Comparison of ENCODE assay signal across 28 cellular contexts in genomic region chr15:42184313-42184712, GRCh38. TPM values are rescaled to one million over a fixed set of nuclear protein-coding genes. Genes with fewer than 3 reads are reported as not detected.
A peak's percentile ranks its signal among the peaks of the same experiment; 100 is the strongest.
DNase-seq lines count a peak whose midpoint lies in the region; ATAC-seq, FAIRE-seq and TF ChIP-seq lines count a peak whose summit lies in the region.
"Had no signal": no experiment of that assay in that cellular context is flagged by ENCODE, and none has a peak within 500 bp of the region (broad histone marks: within the 10 kb centered on the region; RNA-seq: fewer than 3 reads in every experiment).

No MANE protein-coding gene starts in this region.

- CTCF ChIA-PET in HepG2 (lab: Yijun Ruan, JAX; ENCODE audit: low intra/inter-chr PET ratio, low total read pairs) (no interaction called here), activated B cell treated with CpG ODN at 0.5 μM for 24 hours (lab: Charles Lee) (no interaction called here)
- CTCF ChIA-PET in activated naive CD4-positive, alpha-beta T cell treated with anti-CD3 and anti-CD28 coated beads, Interleukin-2, amount 10 ng/mL, durations not matched to agents 7 days and 5 days (lab: Charles Lee): interaction anchor here (0.6 kb wide), 2 partner anchors 21 to 37 kb away, joined by 3 to 4 read pairs; no protein-coding TSS in a partner anchor

- peaks cover 82% of the 10 kb centered on the region for H3K36me3 Mint-ChIP-seq in activated B cell treated with CpG ODN at 0.5 μM for 24 hours (ENCODE audit: low read depth)
- peaks cover 55% of the 10 kb centered on the region for H3K36me3 Mint-ChIP-seq in activated naive CD4-positive, alpha-beta T cell treated with anti-CD3 and anti-CD28 coated beads, Interleukin-2, amount 10 ng/mL, durations not matched to agents 7 days and 5 days

- no peak overlapping the region for H3K9ac ChIP-seq in HepG2 (ENCODE audit: insufficient read depth, low read depth, low read length)

- H3K27ac ChIP-seq in right lobe of liver (no peak overlapping the region), HepG2 (ENCODE audit: extremely low read length, insufficient read depth, low read length) (no peak overlapping the region), left lung (peak overlapping the region in 1 of 2 donors; percentile 39)
- H3K27ac ChIP-seq: breast epithelium, esophagus squamous epithelium, SJSA1, tibial nerve had no signal

- H3K79me2 ChIP-seq in HepG2 (ENCODE audit: insufficient read depth, low read length): no peaks in the 10 kb centered on the region

- no peak for FAIRE-seq in HepG2 (lab: Jason Lieb, UNC)
- FAIRE-seq: GM19239 had no signal

- no peak for TF ChIP-seq RAD21 in HepG2 (CRISPR knock-in tag; IDR thresholded peaks at IDR 0.05)

- BruUV-seq in HepG2 (replicated peaks; lab: Mats Ljungman, UMichigan): no TSS peak

- intact Hi-C loops in right lobe of liver (cut with DNase I) (no loop called here), HepG2 (cut with micrococcal nuclease; ENCODE audit: unreplicated experiment) (no loop called here), activated B cell treated with CpG ODN at 0.5 μM for 24 hours (cut with micrococcal nuclease) (no loop called here), left lung (cut with DNase I) (no loop called here)

- H3K4me3 ChIP-seq in right lobe of liver (no peak overlapping the region), HepG2 (replicated peaks in 1 of 3; ENCODE audit: insufficient read depth in 1 of 3, low read depth in 2 of 3, low read length in 3 of 3) (no peak overlapping the region), left lung (no peak overlapping the region)
- H3K4me3 ChIP-seq: breast epithelium, esophagus squamous epithelium, SJSA1, tibial nerve had no signal

- H3K9me3 ChIP-seq in right lobe of liver: no peaks in the 10 kb centered on the region
- H3K9me3 ChIP-seq in HepG2 (ENCODE audit: low read length): no peaks in the 10 kb centered on the region
- H3K9me3 ChIP-seq in left lung: no peaks in the 10 kb centered on the region
- H3K9me3 ChIP-seq: breast epithelium, esophagus squamous epithelium, SJSA1, tibial nerve had no signal

- no peak overlapping the region for H2AFZ ChIP-seq in HepG2 (ENCODE audit: low read length)

- peak in 1 of 3 donors; percentile 32 for DNase-seq in right lobe of liver
- no peak for DNase-seq in HepG2 (ENCODE audit: low spot score)
- DNase-seq in activated B cell treated with CpG ODN at 0.5 μM for 24 hours: no peak
- DNase-seq in left lung: peak in 1 of 2 donors; percentile 55
- DNase-seq in AG20443 (ENCODE audit: low spot score): no peak
- DNase-seq in activated naive CD4-positive, alpha-beta T cell treated with anti-CD3 and anti-CD28 coated beads, Interleukin-2, amount 10 ng/mL, durations not matched to agents 7 days and 5 days: no peak
- no peak for DNase-seq in HT-29 (ENCODE audit: low spot score)
- no peak for DNase-seq in cerebellar nuclear complex (lab: John Stamatoyannopoulos, UW)
- DNase-seq: activated CD4-positive, CD25-positive, alpha-beta regulatory T cell treated with anti-CD3 and anti-CD28 coated beads, Interleukin-2, amount 50 U/mL, for 72 hours; activated naive CD8-positive, alpha-beta T cell treated with anti-CD3 and anti-CD28 coated beads, Interleukin-2, amount 50 U/mL, for 24 hours; CD8-positive, alpha-beta T cell; esophagus squamous epithelium; GOT3; mesenchymal stem cell; NCI-H2081; NCI-H524; nephron progenitor cell; stimulated activated naive CD8-positive, alpha-beta T cell treated with anti-CD3 and anti-CD28 coated beads, Interleukin-15, Interleukin-2, amounts not matched to agents 100 U/mL and 50 U/mL, for 24 hours; T-helper 9 cell had no signal

- H3K27me3 ChIP-seq in right lobe of liver (no peaks in the 10 kb centered on the region), HepG2 (ENCODE audit: control insufficient read depth in 1 of 2, insufficient read depth in 2 of 2, low read length in 2 of 2) (no peaks in the 10 kb centered on the region; a peak in 1 of 5 replicates), left lung (no peaks in the 10 kb centered on the region)
- H3K27me3 ChIP-seq: breast epithelium, esophagus squamous epithelium, SJSA1, tibial nerve had no signal

- H3K27ac Mint-ChIP-seq in activated B cell treated with CpG ODN at 0.5 μM for 24 hours: no peak overlapping the region
- no peak overlapping the region for H3K27ac Mint-ChIP-seq in activated naive CD4-positive, alpha-beta T cell treated with anti-CD3 and anti-CD28 coated beads, Interleukin-2, amount 10 ng/mL, durations not matched to agents 7 days and 5 days
- H3K27ac Mint-ChIP-seq: activated naive CD8-positive, alpha-beta T cell treated with anti-CD3 and anti-CD28 coated beads, Interleukin-2, amount 50 U/mL, for 24 hours had no signal

- no peaks in the 10 kb centered on the region for H4K20me1 ChIP-seq in HepG2 (ENCODE audit: insufficient read depth, low read length)

- H3K4me1 Mint-ChIP-seq in activated B cell treated with CpG ODN at 0.5 μM for 24 hours: peaks cover 7% of the 10 kb centered on the region
- H3K4me1 Mint-ChIP-seq in activated naive CD4-positive, alpha-beta T cell treated with anti-CD3 and anti-CD28 coated beads, Interleukin-2, amount 10 ng/mL, durations not matched to agents 7 days and 5 days: no peaks in the 10 kb centered on the region
- H3K4me1 Mint-ChIP-seq: nephron progenitor cell had no signal

- H3K27me3 Mint-ChIP-seq in activated B cell treated with CpG ODN at 0.5 μM for 24 hours: no peaks in the 10 kb centered on the region
- H3K27me3 Mint-ChIP-seq in activated naive CD4-positive, alpha-beta T cell treated with anti-CD3 and anti-CD28 coated beads, Interleukin-2, amount 10 ng/mL, durations not matched to agents 7 days and 5 days: no peaks in the 10 kb centered on the region
- H3K27me3 Mint-ChIP-seq: activated naive CD8-positive, alpha-beta T cell treated with anti-CD3 and anti-CD28 coated beads, Interleukin-2, amount 50 U/mL, for 24 hours had no signal

- TF ChIP-seq EP300 in HepG2 (IDR thresholded peaks at IDR 0.05; ENCODE audit: low read depth in 2 of 2, low read length in 2 of 2): no peak
- no peak for TF ChIP-seq EP300 in HepG2 (CRISPR knock-in tag; IDR thresholded peaks at IDR 0.05; ENCODE audit: borderline replicate concordance)

- H3K36me3 ChIP-seq in right lobe of liver (peaks cover 0 to 68% (median 20%) of the 10 kb centered on the region in 4 donors), HepG2 (replicated peaks in 1 of 2; ENCODE audit: control insufficient read depth in 1 of 2, insufficient read depth in 2 of 2, low read length in 2 of 2) (peaks cover 19 to 53% of the 10 kb centered on the region in 2 experiments), left lung (peaks cover 0 to 98% of the 10 kb centered on the region in 2 donors)

- H3K4me1 ChIP-seq in right lobe of liver (no peaks in the 10 kb centered on the region), HepG2 (ENCODE audit: insufficient read depth, low read length) (peaks cover 13% of the 10 kb centered on the region; the same call in 1 of the 2 replicates), left lung (peaks cover 0 to 11% of the 10 kb centered on the region in 2 donors)
- H3K4me1 ChIP-seq: breast epithelium, esophagus squamous epithelium, SJSA1, tibial nerve had no signal

- POLR2A ChIA-PET in HepG2 (lab: Yijun Ruan, JAX) (no interaction called here), activated B cell treated with CpG ODN at 0.5 μM for 24 hours (lab: Charles Lee) (no interaction called here)

- no peak overlapping the region for H3K4me3 Mint-ChIP-seq in activated B cell treated with CpG ODN at 0.5 μM for 24 hours
- H3K4me3 Mint-ChIP-seq in activated naive CD4-positive, alpha-beta T cell treated with anti-CD3 and anti-CD28 coated beads, Interleukin-2, amount 10 ng/mL, durations not matched to agents 7 days and 5 days: no peak overlapping the region
- H3K4me3 Mint-ChIP-seq: activated naive CD8-positive, alpha-beta T cell treated with anti-CD3 and anti-CD28 coated beads, Interleukin-2, amount 50 U/mL, for 24 hours; CD8-positive, alpha-beta T cell; nephron progenitor cell had no signal

- in situ Hi-C loops in HepG2 (cut with HindIII; ENCODE audit: extremely low pct_ligation_motif_present, low pct_unique_long_range_greater_than_20kb): no loop called here

- ATAC-seq in right lobe of liver: peak; percentile 51 to 75 (median 66)
- ATAC-seq in HepG2: no peak
- ATAC-seq in activated B cell treated with CpG ODN at 0.5 μM for 24 hours (ENCODE audit: low read depth): peak; percentile 45
- ATAC-seq in left lung: peak; percentile 75
- ATAC-seq: activated naive CD8-positive, alpha-beta T cell treated with anti-CD3 and anti-CD28 coated beads, Interleukin-2, amount 50 U/mL, for 24 hours; CD8-positive, alpha-beta T cell; stimulated activated naive CD8-positive, alpha-beta T cell treated with anti-CD3 and anti-CD28 coated beads, Interleukin-15, Interleukin-2, amounts not matched to agents 100 U/mL and 50 U/mL, for 24 hours had no signal

- no peak overlapping the region for H3K4me2 ChIP-seq in HepG2 (ENCODE audit: low read depth, low read length)

- no peaks in the 10 kb centered on the region for H3K9me3 Mint-ChIP-seq in activated B cell treated with CpG ODN at 0.5 μM for 24 hours
- H3K9me3 Mint-ChIP-seq in activated naive CD4-positive, alpha-beta T cell treated with anti-CD3 and anti-CD28 coated beads, Interleukin-2, amount 10 ng/mL, durations not matched to agents 7 days and 5 days: no peaks in the 10 kb centered on the region
- H3K9me3 Mint-ChIP-seq: activated naive CD8-positive, alpha-beta T cell treated with anti-CD3 and anti-CD28 coated beads, Interleukin-2, amount 50 U/mL, for 24 hours; CD8-positive, alpha-beta T cell; nephron progenitor cell had no signal

- TF ChIP-seq POLR2A in right lobe of liver (IDR thresholded peaks at IDR 0.05) (no peak), HepG2 (IDR thresholded peaks at IDR 0.05; ENCODE audit: insufficient read depth in 1 of 2, low read depth in 2 of 2, low read length in 2 of 2) (no peak)

- 44% methylated on average over 5 of the region's 5 CpGs for WGBS in right lobe of liver (ENCODE audit: insufficient coverage, low coverage, low lambda C conversion rate, missing lambda C conversion rate)
- 100% methylated on average over 4 of the region's 5 CpGs for WGBS in HepG2 (ENCODE audit: low lambda C conversion rate)

- TF ChIP-seq CTCF in right lobe of liver (IDR thresholded peaks at IDR 0.05): no peak
- no peak for TF ChIP-seq CTCF in HepG2 (CRISPR knock-in tag; IDR thresholded peaks at IDR 0.05)
- TF ChIP-seq CTCF in activated B cell treated with CpG ODN at 0.5 μM for 24 hours (IDR thresholded peaks at IDR 0.05): no peak
- TF ChIP-seq CTCF in left lung (IDR thresholded peaks at IDR 0.05): no peak

RNA-seq across cellular contexts. Expression of gene VPS39, which starts 23.8 kb away (rescaled TPM):
- total RNA-seq in right lobe of liver (10 to 100 TPM; 16.6 to 32.7 (median 23.2) TPM), HepG2 (2016; rRNA removed; fragmentation: Illumina TruSeq; extraction: Trizol) (22.5 and 22.9 TPM in 2 replicates), activated B cell treated with CpG ODN at 0.5 μM for 24 hours (86.1 and 102 TPM in 2 replicates), left lung (10 to 100 TPM; 57.8 to 65.6 TPM)
- 4.7 and 5.6 TPM in 2 replicates for total RNA-seq in HepG2 (2016; cell fraction: cytosol; rRNA removed; fragmentation: Illumina TruSeq; extraction: Trizol; ENCODE audit: low read depth)
- total RNA-seq in HepG2 (2016; cell fraction: insoluble cytoplasmic fraction; rRNA removed; fragmentation: Illumina TruSeq; extraction: Trizol): 20.3 and 22.5 TPM in 2 replicates
- total RNA-seq in HepG2 (2016; cell fraction: membrane; rRNA removed; fragmentation: Illumina TruSeq; extraction: Trizol): 7.8 and 8.0 TPM in 2 replicates
- total RNA-seq in HepG2 (2016; cell fraction: nucleus; rRNA removed; fragmentation: Illumina TruSeq; extraction: Trizol): 40.3 and 47.8 TPM in 2 replicates
- 28.7 and 32.0 TPM in 2 replicates for polyA plus RNA-seq in HepG2 (2011; rRNA removed)
- polyA plus RNA-seq in HepG2 (2011; cell fraction: cytosol; rRNA removed): 15.2 and 16.2 TPM in 2 replicates
- polyA plus RNA-seq in HepG2 (2011; cell fraction: nucleus; rRNA removed): 117 and 131 TPM in 2 replicates
- 17.8 and 19.3 TPM in 2 replicates for polyA plus RNA-seq in HepG2 (2012)
- polyA plus RNA-seq in HepG2 (2016; cell fraction: cytosol; fragmentation: Illumina TruSeq; extraction: Trizol; ENCODE audit: low read depth): 1.0 and 1.2 TPM in 2 replicates
- 12.2 and 15.1 TPM in 2 replicates for polyA plus RNA-seq in HepG2 (2016; cell fraction: insoluble cytoplasmic fraction; fragmentation: Illumina TruSeq; extraction: Trizol; ENCODE audit: low read depth)
- 3.5 and 3.6 TPM in 2 replicates for polyA plus RNA-seq in HepG2 (2016; cell fraction: membrane; fragmentation: Illumina TruSeq; extraction: Trizol; ENCODE audit: low read depth)
- 55.7 and 58.7 TPM in 2 replicates for polyA plus RNA-seq in HepG2 (2016; cell fraction: nucleus; fragmentation: Illumina TruSeq; extraction: Trizol; ENCODE audit: insufficient read depth, low read depth)
- 33.6 and 47.8 TPM in 2 replicates for polyA minus RNA-seq in HepG2 (2011; rRNA and poly(A)+ RNA removed; ENCODE audit: low replicate concordance)
- 13.5 and 13.7 TPM in 2 replicates for polyA minus RNA-seq in HepG2 (2011; cell fraction: cytosol; rRNA and poly(A)+ RNA removed)
- 91.0 and 104 TPM in 2 replicates for polyA minus RNA-seq in HepG2 (2011; cell fraction: nucleus; rRNA and poly(A)+ RNA removed)
- 25.0 and 25.5 TPM in 2 replicates for total RNA-seq in HT-29 (2014; rRNA removed; shearing (Covaris generic))

RNA-seq across cellular contexts. Expression of gene PLA2G4F, which starts 27.9 kb away (rescaled TPM):
- not detected for total RNA-seq in right lobe of liver
- not detected in 2 replicates for total RNA-seq in HepG2 (2016; rRNA removed; fragmentation: Illumina TruSeq; extraction: Trizol)
- total RNA-seq in HepG2 (2016; cell fraction: cytosol; rRNA removed; fragmentation: Illumina TruSeq; extraction: Trizol; ENCODE audit: low read depth): not detected in 2 replicates
- not detected in 2 replicates for total RNA-seq in HepG2 (2016; cell fraction: insoluble cytoplasmic fraction; rRNA removed; fragmentation: Illumina TruSeq; extraction: Trizol)
- total RNA-seq in HepG2 (2016; cell fraction: membrane; rRNA removed; fragmentation: Illumina TruSeq; extraction: Trizol): not detected in 2 replicates
- not detected in 2 replicates for total RNA-seq in HepG2 (2016; cell fraction: nucleus; rRNA removed; fragmentation: Illumina TruSeq; extraction: Trizol)
- 0.01 and 0.07 TPM in 2 replicates for polyA plus RNA-seq in HepG2 (2011; rRNA removed)
- not detected in 2 replicates for polyA plus RNA-seq in HepG2 (2011; cell fraction: cytosol; rRNA removed)
- polyA plus RNA-seq in HepG2 (2011; cell fraction: nucleus; rRNA removed): not detected in 2 replicates
- polyA plus RNA-seq in HepG2 (2012): not detected in 2 replicates
- not detected in 2 replicates for polyA plus RNA-seq in HepG2 (2016; cell fraction: cytosol; fragmentation: Illumina TruSeq; extraction: Trizol; ENCODE audit: low read depth)
- not detected in 2 replicates for polyA plus RNA-seq in HepG2 (2016; cell fraction: insoluble cytoplasmic fraction; fragmentation: Illumina TruSeq; extraction: Trizol; ENCODE audit: low read depth)
- not detected in 2 replicates for polyA plus RNA-seq in HepG2 (2016; cell fraction: membrane; fragmentation: Illumina TruSeq; extraction: Trizol; ENCODE audit: low read depth)
- not detected in 2 replicates for polyA plus RNA-seq in HepG2 (2016; cell fraction: nucleus; fragmentation: Illumina TruSeq; extraction: Trizol; ENCODE audit: insufficient read depth, low read depth)
- 0.16 TPM in 1 of 2 replicates, not detected in the other for polyA minus RNA-seq in HepG2 (2011; rRNA and poly(A)+ RNA removed; ENCODE audit: low replicate concordance)
- polyA minus RNA-seq in HepG2 (2011; cell fraction: cytosol; rRNA and poly(A)+ RNA removed): not detected in 2 replicates
- not detected in 2 replicates for polyA minus RNA-seq in HepG2 (2011; cell fraction: nucleus; rRNA and poly(A)+ RNA removed)
- total RNA-seq in activated B cell treated with CpG ODN at 0.5 μM for 24 hours: not detected in 2 replicates
- total RNA-seq in left lung: 100 to 1,000 TPM in 1 of 2 donors, 10 to 100 TPM in 1; 63.2 to 100 TPM
- total RNA-seq in HT-29 (2014; rRNA removed; shearing (Covaris generic)): 11.4 and 11.7 TPM in 2 replicates
- total RNA-seq: A673; activated CD8-positive, alpha-beta memory T cell treated with anti-CD3 and anti-CD28 coated beads for 36 hours; CD8-positive, alpha-beta T cell; M059J; OCI-LY7; pulmonary artery endothelial cell; SJSA1; tibial nerve had no signal

Comparison
In these comparisons a context has a peak if more than half of its experiments do, and no peak if none do; other contexts are left out.
1. RNA of gene PLA2G4F, which starts 27.9 kb away (total RNA-seq): 63.2 to 100 TPM in left lung and 11.4 to 11.7 TPM in HT-29; not detected in activated B cell treated with CpG ODN at 0.5 μM for 24 hours, not detected in right lobe of liver and not detected in HepG2; every median in the first group is over 10 times any median in the second.